In the genomic region with DNA sequence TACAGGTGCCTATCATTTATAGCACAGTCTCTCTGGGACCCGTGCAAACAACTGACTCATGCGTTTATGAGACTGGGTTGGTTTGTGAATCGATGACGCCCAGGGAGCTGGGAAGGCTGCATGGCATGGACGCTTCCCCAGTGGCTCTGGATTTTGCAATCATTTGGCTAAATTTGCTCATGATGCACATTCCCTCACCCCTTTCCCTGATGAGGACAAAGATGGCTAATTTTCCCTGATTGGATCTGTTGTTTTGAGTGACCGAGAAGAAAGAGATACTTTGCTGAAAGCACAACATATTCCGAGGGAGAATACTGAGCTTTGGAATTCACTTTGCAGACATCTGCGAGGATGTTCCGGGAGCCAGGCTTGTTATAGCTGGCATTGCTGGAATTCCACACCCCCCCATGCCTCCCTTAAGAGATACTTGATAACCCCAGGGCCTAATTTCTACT, we compare ENCODE assay signal across 4 cellular contexts.
TF ChIP-seq lines count a peak whose summit lies in the region.

No MANE protein-coding gene starts in this region.

TF ChIP-seq in SK-N-SH treated with all-trans-retinoic acid at 6 μM for 48 hours, 23 proteins besides CTCF, POLR2A, EP300 and RAD21:
- TF ChIP-seq, protein P1, sequence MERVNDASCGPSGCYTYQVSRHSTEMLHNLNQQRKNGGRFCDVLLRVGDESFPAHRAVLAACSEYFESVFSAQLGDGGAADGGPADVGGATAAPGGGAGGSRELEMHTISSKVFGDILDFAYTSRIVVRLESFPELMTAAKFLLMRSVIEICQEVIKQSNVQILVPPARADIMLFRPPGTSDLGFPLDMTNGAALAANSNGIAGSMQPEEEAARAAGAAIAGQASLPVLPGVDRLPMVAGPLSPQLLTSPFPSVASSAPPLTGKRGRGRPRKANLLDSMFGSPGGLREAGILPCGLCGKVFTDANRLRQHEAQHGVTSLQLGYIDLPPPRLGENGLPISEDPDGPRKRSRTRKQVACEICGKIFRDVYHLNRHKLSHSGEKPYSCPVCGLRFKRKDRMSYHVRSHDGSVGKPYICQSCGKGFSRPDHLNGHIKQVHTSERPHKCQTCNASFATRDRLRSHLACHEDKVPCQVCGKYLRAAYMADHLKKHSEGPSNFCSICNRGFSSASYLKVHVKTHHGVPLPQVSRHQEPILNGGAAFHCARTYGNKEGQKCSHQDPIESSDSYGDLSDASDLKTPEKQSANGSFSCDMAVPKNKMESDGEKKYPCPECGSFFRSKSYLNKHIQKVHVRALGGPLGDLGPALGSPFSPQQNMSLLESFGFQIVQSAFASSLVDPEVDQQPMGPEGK (CRISPR knock-in tag; IDR thresholded peaks at IDR 0.05; ENCODE audit: borderline replicate concordance) = no peak
- TF ChIP-seq CSRNP3 (CRISPR knock-in tag; IDR thresholded peaks at IDR 0.05) (no peak), ZFP30 (CRISPR knock-in tag; IDR thresholded peaks at IDR 0.05) (no peak), GLIS3 (CRISPR knock-in tag; IDR thresholded peaks at IDR 0.05) (no peak), ISL1 (CRISPR knock-in tag; IDR thresholded peaks at IDR 0.05) (peak; percentile 46)

TF ChIP-seq in SK-N-SH, 30 proteins besides CTCF, POLR2A, EP300 and RAD21:
- TF ChIP-seq TAF1 (IDR thresholded peaks at IDR 0.05; ENCODE audit: borderline replicate concordance, low read depth, low read length) = no peak
- no peak for TF ChIP-seq TEAD4 (IDR thresholded peaks at IDR 0.05; ENCODE audit: borderline replicate concordance, insufficient read depth)
- TF ChIP-seq SMC3 (IDR thresholded peaks at IDR 0.05; ENCODE audit: low read depth, low read length) = no peak
- TF ChIP-seq RXRA (IDR thresholded peaks at IDR 0.05; ENCODE audit: borderline replicate concordance, low read depth) = no peak
- no peak for TF ChIP-seq ELF1 (IDR thresholded peaks at IDR 0.05)
- TF ChIP-seq YY1 (IDR thresholded peaks at IDR 0.05; ENCODE audit: low read depth) = no peak
- TF ChIP-seq, protein P2, sequence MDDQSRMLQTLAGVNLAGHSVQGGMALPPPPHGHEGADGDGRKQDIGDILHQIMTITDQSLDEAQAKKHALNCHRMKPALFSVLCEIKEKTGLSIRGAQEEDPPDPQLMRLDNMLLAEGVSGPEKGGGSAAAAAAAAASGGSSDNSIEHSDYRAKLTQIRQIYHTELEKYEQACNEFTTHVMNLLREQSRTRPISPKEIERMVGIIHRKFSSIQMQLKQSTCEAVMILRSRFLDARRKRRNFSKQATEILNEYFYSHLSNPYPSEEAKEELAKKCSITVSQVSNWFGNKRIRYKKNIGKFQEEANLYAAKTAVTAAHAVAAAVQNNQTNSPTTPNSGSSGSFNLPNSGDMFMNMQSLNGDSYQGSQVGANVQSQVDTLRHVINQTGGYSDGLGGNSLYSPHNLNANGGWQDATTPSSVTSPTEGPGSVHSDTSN (IDR thresholded peaks at IDR 0.05) = no peak
- TF ChIP-seq MEF2A (IDR thresholded peaks at IDR 0.05; ENCODE audit: borderline replicate concordance, low read depth) = no peak
- no peak for TF ChIP-seq CHD2 (IDR thresholded peaks at IDR 0.05; ENCODE audit: low read length, partially characterized antibody)
- TF ChIP-seq POLR2AphosphoS5 (IDR thresholded peaks at IDR 0.05; ENCODE audit: low read depth, low read length) = no peak
- no peak for TF ChIP-seq FOXM1 (IDR thresholded peaks at IDR 0.05; ENCODE audit: low read depth)
- TF ChIP-seq JUND (IDR thresholded peaks at IDR 0.05) = no peak
- TF ChIP-seq TCF12 (IDR thresholded peaks at IDR 0.05) = no peak
- no peak for TF ChIP-seq EZH2phosphoT487 (IDR thresholded peaks at IDR 0.05; ENCODE audit: borderline replicate concordance, low read depth)
- TF ChIP-seq, protein P3, sequence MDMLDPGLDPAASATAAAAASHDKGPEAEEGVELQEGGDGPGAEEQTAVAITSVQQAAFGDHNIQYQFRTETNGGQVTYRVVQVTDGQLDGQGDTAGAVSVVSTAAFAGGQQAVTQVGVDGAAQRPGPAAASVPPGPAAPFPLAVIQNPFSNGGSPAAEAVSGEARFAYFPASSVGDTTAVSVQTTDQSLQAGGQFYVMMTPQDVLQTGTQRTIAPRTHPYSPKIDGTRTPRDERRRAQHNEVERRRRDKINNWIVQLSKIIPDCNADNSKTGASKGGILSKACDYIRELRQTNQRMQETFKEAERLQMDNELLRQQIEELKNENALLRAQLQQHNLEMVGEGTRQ (IDR thresholded peaks at IDR 0.05; ENCODE audit: borderline replicate concordance, low read depth, low read length) = no peak
- no peak for TF ChIP-seq FOSL2 (IDR thresholded peaks at IDR 0.05; ENCODE audit: borderline replicate concordance, low read depth)
- TF ChIP-seq GATA2 (CRISPR knock-in tag; IDR thresholded peaks at IDR 0.05) = no peak

TF ChIP-seq in H1, 55 proteins besides CTCF, POLR2A, EP300 and RAD21:
- peak; percentile 93 for TF ChIP-seq TEAD4 (IDR thresholded peaks at IDR 0.05; ENCODE audit: low read depth, low read length)
- no peak for TF ChIP-seq KDM4A (IDR thresholded peaks at IDR 0.05; ENCODE audit: low read depth, low read length, severe bottlenecking)
- TF ChIP-seq HDAC2 (IDR thresholded peaks at IDR 0.05; ENCODE audit: borderline replicate concordance in 1 of 2, low read depth in 2 of 2, low read length in 2 of 2) = 0 out of 4 replicates have a peak, but pooled peaks of 1 of the 2 experiments have one; percentile 24

TF ChIP-seq in HepG2, 621 proteins besides CTCF, POLR2A, EP300 and RAD21:
- TF ChIP-seq CEBPG (CRISPR knock-in tag; IDR thresholded peaks at IDR 0.05) (peak; percentile 15; the same call in 1 of the 2 replicates), ZNF644 (CRISPR knock-in tag; IDR thresholded peaks at IDR 0.05; ENCODE audit: low read depth) (no peak), ZFP36 (IDR thresholded peaks at IDR 0.05; ENCODE audit: borderline replicate concordance, low read depth, low read length, partially characterized antibody) (no peak), RFX5 (IDR thresholded peaks at IDR 0.05; ENCODE audit: low read depth, low read length) (peak; percentile 53; the same call in 1 of the 2 replicates), ZNF331 (CRISPR knock-in tag; IDR thresholded peaks at IDR 0.05) (0 out of 2 replicates have a peak, but pooled peaks have one; percentile 23), CEBPB (IDR thresholded peaks at IDR 0.05; ENCODE audit: borderline replicate concordance, low read depth, low read length) (peak; percentile 68), MAFF (IDR thresholded peaks at IDR 0.05; ENCODE audit: low read depth, low read length) (peak; percentile 9; the same call in 1 of the 2 replicates), FOSL2 (CRISPR knock-in tag; IDR thresholded peaks at IDR 0.05) (peak; percentile 56)
- TF ChIP-seq, protein P4, sequence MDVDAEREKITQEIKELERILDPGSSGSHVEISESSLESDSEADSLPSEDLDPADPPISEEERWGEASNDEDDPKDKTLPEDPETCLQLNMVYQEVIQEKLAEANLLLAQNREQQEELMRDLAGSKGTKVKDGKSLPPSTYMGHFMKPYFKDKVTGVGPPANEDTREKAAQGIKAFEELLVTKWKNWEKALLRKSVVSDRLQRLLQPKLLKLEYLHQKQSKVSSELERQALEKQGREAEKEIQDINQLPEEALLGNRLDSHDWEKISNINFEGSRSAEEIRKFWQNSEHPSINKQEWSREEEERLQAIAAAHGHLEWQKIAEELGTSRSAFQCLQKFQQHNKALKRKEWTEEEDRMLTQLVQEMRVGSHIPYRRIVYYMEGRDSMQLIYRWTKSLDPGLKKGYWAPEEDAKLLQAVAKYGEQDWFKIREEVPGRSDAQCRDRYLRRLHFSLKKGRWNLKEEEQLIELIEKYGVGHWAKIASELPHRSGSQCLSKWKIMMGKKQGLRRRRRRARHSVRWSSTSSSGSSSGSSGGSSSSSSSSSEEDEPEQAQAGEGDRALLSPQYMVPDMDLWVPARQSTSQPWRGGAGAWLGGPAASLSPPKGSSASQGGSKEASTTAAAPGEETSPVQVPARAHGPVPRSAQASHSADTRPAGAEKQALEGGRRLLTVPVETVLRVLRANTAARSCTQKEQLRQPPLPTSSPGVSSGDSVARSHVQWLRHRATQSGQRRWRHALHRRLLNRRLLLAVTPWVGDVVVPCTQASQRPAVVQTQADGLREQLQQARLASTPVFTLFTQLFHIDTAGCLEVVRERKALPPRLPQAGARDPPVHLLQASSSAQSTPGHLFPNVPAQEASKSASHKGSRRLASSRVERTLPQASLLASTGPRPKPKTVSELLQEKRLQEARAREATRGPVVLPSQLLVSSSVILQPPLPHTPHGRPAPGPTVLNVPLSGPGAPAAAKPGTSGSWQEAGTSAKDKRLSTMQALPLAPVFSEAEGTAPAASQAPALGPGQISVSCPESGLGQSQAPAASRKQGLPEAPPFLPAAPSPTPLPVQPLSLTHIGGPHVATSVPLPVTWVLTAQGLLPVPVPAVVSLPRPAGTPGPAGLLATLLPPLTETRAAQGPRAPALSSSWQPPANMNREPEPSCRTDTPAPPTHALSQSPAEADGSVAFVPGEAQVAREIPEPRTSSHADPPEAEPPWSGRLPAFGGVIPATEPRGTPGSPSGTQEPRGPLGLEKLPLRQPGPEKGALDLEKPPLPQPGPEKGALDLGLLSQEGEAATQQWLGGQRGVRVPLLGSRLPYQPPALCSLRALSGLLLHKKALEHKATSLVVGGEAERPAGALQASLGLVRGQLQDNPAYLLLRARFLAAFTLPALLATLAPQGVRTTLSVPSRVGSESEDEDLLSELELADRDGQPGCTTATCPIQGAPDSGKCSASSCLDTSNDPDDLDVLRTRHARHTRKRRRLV (CRISPR knock-in tag; IDR thresholded peaks at IDR 0.05) = no peak
